In genomic region chr2:1203772-1204171, GRCh38 we compare ENCODE assay signal across 26 cellular contexts.
DNase-seq lines count a peak whose midpoint lies in the region; ATAC-seq, FAIRE-seq and TF ChIP-seq lines count a peak whose summit lies in the region.
"Had no signal": no experiment of that assay in that cellular context is flagged by ENCODE, and none has a peak within 500 bp of the region (broad histone marks: within the 10 kb centered on the region; RNA-seq: fewer than 3 reads in every experiment).

No MANE protein-coding gene starts in this region.

- peaks cover 4% of the 10 kb centered on the region for H3K4me1 Mint-ChIP-seq in MCF 10A (ENCODE audit: insufficient read depth, unreplicated experiment)
- H3K4me1 Mint-ChIP-seq: CD14-positive monocyte; CD4-positive, alpha-beta memory T cell; CD4-positive, CD25-positive, alpha-beta regulatory T cell; CD8-positive, alpha-beta memory T cell had no signal

- in situ Hi-C loops in mammary epithelial cell (cut with MboI; ENCODE audit: low sequenced_read_pairs in 2 of 2): no loop called here
- in situ Hi-C loops in K562 (cut with MboI): no loop called here

- H3K36me3 Mint-ChIP-seq in MCF 10A (ENCODE audit: insufficient read depth, unreplicated experiment): no peaks in the 10 kb centered on the region
- H3K36me3 Mint-ChIP-seq: CD14-positive monocyte; CD4-positive, alpha-beta memory T cell; CD4-positive, CD25-positive, alpha-beta regulatory T cell had no signal

- no peak overlapping the region for H3K9ac ChIP-seq in mammary epithelial cell (ENCODE audit: insufficient read depth, low read length)
- H3K9ac ChIP-seq in K562 (ENCODE audit: insufficient read depth in 1 of 2, low read depth in 2 of 2, low read length in 2 of 2): no peak overlapping the region
- H3K9ac ChIP-seq: BLaER1 had no signal

- CTCF ChIA-PET in MCF 10A (lab: Yijun Ruan, JAX) (interaction anchor here (0.8 kb wide), 1 partner anchor 23 kb away, joined by 3 read pairs; no protein-coding TSS in a partner anchor), mammary epithelial cell (lab: Charles Lee; ENCODE audit: low non-redundant PET) (no interaction called here), A549 (lab: Yijun Ruan, JAX) (no interaction called here), K562 (lab: Yijun Ruan, JAX; ENCODE audit: low intra/inter-chr PET ratio) (no interaction called here)

- H3K36me3 ChIP-seq in mammary epithelial cell (ENCODE audit: insufficient read depth, low read length): no peaks in the 10 kb centered on the region
- no peaks in the 10 kb centered on the region for H3K36me3 ChIP-seq in K562 (ENCODE audit: control insufficient read depth, insufficient read depth, low read length)
- H3K36me3 ChIP-seq in mucosa of descending colon (ENCODE audit: low read depth): no peaks in the 10 kb centered on the region
- H3K36me3 ChIP-seq: BE2C, BLaER1 had no signal

- POLR2A ChIA-PET in MCF 10A (lab: Yijun Ruan, JAX) (no interaction called here), A549 (lab: Yijun Ruan, JAX) (no interaction called here), K562 (lab: Yijun Ruan, JAX) (no interaction called here)

- H3K4me1 ChIP-seq in mammary epithelial cell (ENCODE audit: insufficient read depth, low read length): no peaks in the 10 kb centered on the region
- H3K4me1 ChIP-seq in A549: no peaks in the 10 kb centered on the region
- H3K4me1 ChIP-seq in K562 (replicated peaks in 1 of 2; ENCODE audit: control insufficient read depth in 2 of 2, insufficient read depth in 2 of 2, low read length in 2 of 2): no peaks in the 10 kb centered on the region
- H3K4me1 ChIP-seq in mucosa of descending colon (ENCODE audit: low read depth): no peaks in the 10 kb centered on the region
- no peaks in the 10 kb centered on the region for H3K4me1 ChIP-seq in right cardiac atrium (ENCODE audit: control insufficient read depth, insufficient read depth, low read length)
- H3K4me1 ChIP-seq: BE2C, BLaER1 had no signal

- no peak overlapping the region for H3K4me3 Mint-ChIP-seq in MCF 10A (ENCODE audit: unreplicated experiment)
- H3K4me3 Mint-ChIP-seq: CD14-positive monocyte; CD4-positive, alpha-beta memory T cell; CD4-positive, CD25-positive, alpha-beta regulatory T cell; CD8-positive, alpha-beta memory T cell had no signal

- H3K4me3 ChIP-seq in mammary epithelial cell (replicated peaks in 1 of 3; ENCODE audit: insufficient read depth in 1 of 3, low read depth in 2 of 3, low read length in 3 of 3) (no peak overlapping the region), A549 (no peak overlapping the region), K562 (no peak overlapping the region), mucosa of descending colon (no peak overlapping the region), right cardiac atrium (ENCODE audit: low read length) (no peak overlapping the region)
- H3K4me3 ChIP-seq: BLaER1, GM12878 had no signal

- no peaks in the 10 kb centered on the region for H3K27me3 ChIP-seq in mammary epithelial cell (ENCODE audit: insufficient read depth, low read length)
- H3K27me3 ChIP-seq in K562 (ENCODE audit: control insufficient read depth in 2 of 2, insufficient read depth in 2 of 2, low read length in 2 of 2): peaks cover 0 to 8% of the 10 kb centered on the region in 2 experiments; a peak in 2 of 5 replicates
- no peaks in the 10 kb centered on the region for H3K27me3 ChIP-seq in right cardiac atrium (ENCODE audit: control insufficient read depth, insufficient read depth)
- H3K27me3 ChIP-seq: BE2C, BLaER1 had no signal

- H3K79me2 ChIP-seq in mammary epithelial cell (ENCODE audit: insufficient read depth, low read length) (no peaks in the 10 kb centered on the region), K562 (ENCODE audit: control insufficient read depth, insufficient read depth, low read length) (no peaks in the 10 kb centered on the region)

- H4K20me1 ChIP-seq in mammary epithelial cell (ENCODE audit: insufficient read depth, low read length): no peaks in the 10 kb centered on the region
- no peaks in the 10 kb centered on the region for H4K20me1 ChIP-seq in K562 (replicated peaks; ENCODE audit: control insufficient read depth, insufficient read depth, low read length)
- H4K20me1 ChIP-seq: BLaER1 had no signal

- whole genome bisulfite sequencing in mammary epithelial cell (ENCODE audit: low coverage, missing lambda C conversion rate): 32% methylated on average over 6 of the region's 6 CpGs
- under 1% methylated on average over 6 of the region's 6 CpGs for WGBS in A549 (ENCODE audit: missing lambda C conversion rate)
- WGBS in K562 (ENCODE audit: insufficient coverage, low coverage, missing lambda C conversion rate): 3% methylated on average over 6 of the region's 6 CpGs
- 78% methylated on average over 6 of the region's 6 CpGs for WGBS in right cardiac atrium

- TF ChIP-seq POLR2A in A549 (IDR thresholded peaks at IDR 0.05; ENCODE audit: low read length) (no peak), K562 (conservative IDR thresholded peaks at IDR 0.05) (no peak)

- H2AFZ ChIP-seq in mammary epithelial cell (ENCODE audit: low read depth, low read length) (no peak overlapping the region), K562 (ENCODE audit: low read depth, low read length) (no peak overlapping the region)

- DNase-seq in MCF 10A (ENCODE audit: unreplicated experiment): no peak
- DNase-seq in mammary epithelial cell: no peak
- DNase-seq in A549 (ENCODE audit: low read depth in 1 of 2, low spot score in 1 of 2): no peak
- no peak for DNase-seq in K562 (ENCODE audit: extremely low read depth in 1 of 4, low spot score in 3 of 4)
- no peak for DNase-seq in mucosa of descending colon
- DNase-seq in right cardiac atrium: no peak
- DNase-seq: ACHN; BE2C; C1 segment of cervical spinal cord; CD4-positive, alpha-beta memory T cell; CD4-positive, CD25-positive, alpha-beta regulatory T cell; CD8-positive, alpha-beta memory T cell; COR-L47; DMS 273 treated with DMSO at 0.1 percent for 48 hours; DMS153; DMS53; DMS79; DND-41; EL; GDM1 had no signal

- TF ChIP-seq EP300 in A549 (IDR thresholded peaks at IDR 0.05) (no peak), K562 (IDR thresholded peaks at IDR 0.05; ENCODE audit: low read length) (no peak)

- FAIRE-seq in A549 (lab: Jason Lieb, UNC) (no peak), K562 (lab: Jason Lieb, UNC) (no peak)
- FAIRE-seq: GM12878, GM12892, GM18507 had no signal

- H3K27ac Mint-ChIP-seq in MCF 10A (ENCODE audit: low read depth, unreplicated experiment): peak overlapping the region; percentile 29
- H3K27ac Mint-ChIP-seq: CD14-positive monocyte; CD4-positive, alpha-beta memory T cell had no signal

- TF ChIP-seq RAD21 in A549 (conservative IDR thresholded peaks at IDR 0.05 in 1 of 2, IDR thresholded peaks at IDR 0.05 in 1 of 2): no peak
- TF ChIP-seq RAD21 in K562 (CRISPR knock-in tag; conservative IDR thresholded peaks at IDR 0.05 in 1 of 2, IDR thresholded peaks at IDR 0.05 in 1 of 2): no peak

- TF ChIP-seq CTCF in MCF 10A (IDR thresholded peaks at IDR 0.05; ENCODE audit: unreplicated experiment) (no peak), mammary epithelial cell (conservative IDR thresholded peaks at IDR 0.05 in 1 of 2, IDR thresholded peaks at IDR 0.05 in 1 of 2; ENCODE audit: extremely low read depth in 1 of 2, insufficient read depth in 1 of 2, low read depth in 1 of 2, low read length in 2 of 2) (no peak), A549 (IDR thresholded peaks at IDR 0.05) (no peak), K562 (IDR thresholded peaks at IDR 0.05 in 2 of 3, conservative IDR thresholded peaks at IDR 0.05 in 1 of 3; ENCODE audit: insufficient read depth in 2 of 3, low read depth in 1 of 3, low read length in 3 of 3) (no peak), mucosa of descending colon (IDR thresholded peaks at IDR 0.05) (no peak)

- H3K9me3 ChIP-seq in mammary epithelial cell (replicated peaks; ENCODE audit: insufficient read depth, low read length): no peaks in the 10 kb centered on the region
- peaks cover under 1% of the 10 kb centered on the region; the same call in 1 of the 3 replicates for H3K9me3 ChIP-seq in A549
- no peaks in the 10 kb centered on the region for H3K9me3 ChIP-seq in K562 (replicated peaks; ENCODE audit: control insufficient read depth, insufficient read depth, low read depth, low read length)
- H3K9me3 ChIP-seq in mucosa of descending colon: no peaks in the 10 kb centered on the region
- no peaks in the 10 kb centered on the region for H3K9me3 ChIP-seq in right cardiac atrium (ENCODE audit: control insufficient read depth, low read length)
- H3K9me3 ChIP-seq: BE2C had no signal

- BruUV-seq in MCF 10A (replicated peaks; lab: Mats Ljungman, UMichigan): no TSS peak
- no TSS peak for BruUV-seq in mammary epithelial cell (replicated peaks; lab: Mats Ljungman, UMichigan)
- BruUV-seq in K562 (replicated peaks; lab: Mats Ljungman, UMichigan): no TSS peak

- H3K27me3 Mint-ChIP-seq in MCF 10A (ENCODE audit: insufficient read depth, unreplicated experiment): no peaks in the 10 kb centered on the region
- H3K27me3 Mint-ChIP-seq: CD4-positive, alpha-beta memory T cell; CD4-positive, CD25-positive, alpha-beta regulatory T cell; CD8-positive, alpha-beta memory T cell had no signal

- peaks cover 23% of the 10 kb centered on the region for H3K9me3 Mint-ChIP-seq in MCF 10A (ENCODE audit: unreplicated experiment)

- ATAC-seq in A549: no peak
- no peak for ATAC-seq in K562
- ATAC-seq in mucosa of descending colon: no peak
- ATAC-seq in right cardiac atrium: no peak
- ATAC-seq: GM12878 had no signal

- intact Hi-C loops in MCF 10A (cut with micrococcal nuclease): no loop called here
- intact Hi-C loops in mammary epithelial cell (cut with micrococcal nuclease): no loop called here
- intact Hi-C loops in K562 (cut with micrococcal nuclease): no loop called here
- intact Hi-C loops in mucosa of descending colon (cut with DNase I, micrococcal nuclease): no loop called here
- intact Hi-C loops in right cardiac atrium (cut with DNase I): no loop called here

- dilution Hi-C loops in mammary epithelial cell (cut with HindIII; ENCODE audit: low sequenced_read_pairs): no loop called here

- no peak overlapping the region for H3K4me2 ChIP-seq in mammary epithelial cell (ENCODE audit: insufficient read depth, low read depth, low read length)
- no peak overlapping the region for H3K4me2 ChIP-seq in A549
- no peak overlapping the region for H3K4me2 ChIP-seq in K562 (ENCODE audit: insufficient read depth, low read length)
- H3K4me2 ChIP-seq: BLaER1 had no signal

- no peaks in the 10 kb centered on the region for H3K9me1 ChIP-seq in K562 (ENCODE audit: control insufficient read depth, insufficient read depth, low read length)

- no peak overlapping the region for H3K27ac ChIP-seq in mammary epithelial cell (ENCODE audit: insufficient read depth, low read depth, low read length)
- no peak overlapping the region for H3K27ac ChIP-seq in A549
- H3K27ac ChIP-seq in K562 (ENCODE audit: extremely low read depth, low read depth, low read length): no peak overlapping the region
- no peak overlapping the region for H3K27ac ChIP-seq in right cardiac atrium (ENCODE audit: low read length)
- H3K27ac ChIP-seq: 22Rv1, BLaER1 had no signal

TF ChIP-seq in A549, 52 proteins besides CTCF, POLR2A, EP300 and RAD21 (continues in another document):
- no peak for TF ChIP-seq ZFP36 (IDR thresholded peaks at IDR 0.05; ENCODE audit: borderline replicate concordance, partially characterized antibody)
- TF ChIP-seq ZNF302 (CRISPR knock-in tag; IDR thresholded peaks at IDR 0.05): no peak

TF ChIP-seq in K562, 482 proteins besides CTCF, POLR2A, EP300 and RAD21 (continues in another document):
- TF ChIP-seq EHMT2 (IDR thresholded peaks at IDR 0.05) (no peak), ZNF436 (CRISPR knock-in tag; IDR thresholded peaks at IDR 0.05) (no peak), C11orf30 (IDR thresholded peaks at IDR 0.05; ENCODE audit: low read depth) (0 out of 2 replicates have a peak, but pooled peaks have one; percentile 17)
